In the genomic region with DNA sequence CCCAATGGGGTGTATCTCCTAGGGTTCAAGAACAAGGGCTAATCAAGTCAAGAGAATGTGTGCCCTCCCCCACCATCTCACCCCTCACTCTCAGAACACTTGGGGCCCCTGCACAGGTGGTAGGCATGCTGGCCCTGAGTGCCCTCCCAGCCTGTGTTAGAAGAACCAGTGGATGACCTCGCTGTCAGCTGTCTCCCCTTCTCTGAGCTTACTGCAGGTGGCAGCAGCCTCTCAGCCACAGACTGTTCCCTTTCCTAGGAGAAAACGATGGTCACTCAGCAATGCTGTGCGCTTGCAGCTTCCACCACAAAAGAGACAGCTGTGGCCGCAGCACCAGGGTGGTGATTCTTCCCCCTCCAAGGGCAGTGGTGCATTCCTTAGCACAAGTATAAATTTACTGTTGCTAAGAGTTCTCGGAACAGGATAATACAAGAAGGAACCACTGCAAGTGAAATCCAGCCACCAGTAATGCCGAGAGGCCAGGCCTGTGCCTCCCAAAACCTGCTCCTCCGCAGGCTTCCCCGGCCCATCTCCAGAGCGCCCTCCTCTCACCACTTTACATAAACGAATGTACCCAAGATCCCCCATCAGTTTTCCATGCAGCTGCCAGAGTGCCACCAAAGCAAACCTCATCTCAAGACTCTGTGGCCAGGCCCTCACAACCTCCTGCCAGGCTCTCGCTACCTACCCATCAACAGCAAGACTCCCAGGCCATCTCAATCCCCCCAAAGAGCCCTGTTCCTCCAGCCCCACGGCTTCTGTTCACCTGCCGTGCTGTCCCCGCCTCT, we compare ENCODE assay signal across 8 cellular contexts. TPM values are rescaled to one million over a fixed set of nuclear protein-coding genes. Genes with fewer than 3 reads are reported as not detected.
A peak's percentile ranks its signal among the peaks of the same experiment; 100 is the strongest.
DNase-seq lines count a peak whose midpoint lies in the region; ATAC-seq and TF ChIP-seq lines count a peak whose summit lies in the region.

No MANE protein-coding gene starts in this region.

- no peak overlapping the region for H3K9ac ChIP-seq in neural cell (ENCODE audit: low read length)

- no peaks in the 10 kb centered on the region for H3K9me3 ChIP-seq in neural cell (ENCODE audit: low read length)

- no peaks in the 10 kb centered on the region for H3K36me3 ChIP-seq in neural cell (ENCODE audit: insufficient read depth, low read length)

- no peak overlapping the region for H3K4me2 ChIP-seq in neural cell (ENCODE audit: low read length)

- H3K4me1 Mint-ChIP-seq in activated naive CD4-positive, alpha-beta T cell treated with anti-CD3 and anti-CD28 coated beads, Interleukin-2, amount 10 ng/mL, durations not matched to agents 7 days and 5 days: peaks cover 26% of the 10 kb centered on the region
- H3K4me1 Mint-ChIP-seq in type B pancreatic cell (ENCODE audit: unreplicated experiment): peaks cover 13% of the 10 kb centered on the region

- H3K27me3 Mint-ChIP-seq in activated naive CD4-positive, alpha-beta T cell treated with anti-CD3 and anti-CD28 coated beads, Interleukin-2, amount 10 ng/mL, durations not matched to agents 7 days and 5 days: peaks cover 63% of the 10 kb centered on the region
- peaks cover 63% of the 10 kb centered on the region for H3K27me3 Mint-ChIP-seq in type B pancreatic cell

- H3K4me3 Mint-ChIP-seq in activated naive CD4-positive, alpha-beta T cell treated with anti-CD3 and anti-CD28 coated beads, Interleukin-2, amount 10 ng/mL, durations not matched to agents 7 days and 5 days: peak overlapping the region; percentile 72
- H3K4me3 Mint-ChIP-seq in type B pancreatic cell: peak overlapping the region; percentile 78

- H3K27me3 ChIP-seq in neural cell (ENCODE audit: insufficient read depth, low read depth, low read length): peaks cover 22% of the 10 kb centered on the region

- ATAC-seq in HG03521 (IDR thresholded peaks at IDR 0.05; ENCODE audit: unreplicated experiment): peak; percentile 51
- no peak for ATAC-seq in GM18861 (IDR thresholded peaks at IDR 0.05; ENCODE audit: unreplicated experiment)

- peak overlapping the region; percentile 43 for H3K4me3 ChIP-seq in neural cell (ENCODE audit: low read length)

- H3K9me3 Mint-ChIP-seq in activated naive CD4-positive, alpha-beta T cell treated with anti-CD3 and anti-CD28 coated beads, Interleukin-2, amount 10 ng/mL, durations not matched to agents 7 days and 5 days: no peaks in the 10 kb centered on the region
- H3K9me3 Mint-ChIP-seq in type B pancreatic cell: no peaks in the 10 kb centered on the region

- H2AFZ ChIP-seq in neural cell (ENCODE audit: low read depth, low read length): no peak overlapping the region

- no peaks in the 10 kb centered on the region for H3F3A ChIP-seq in neural cell (ENCODE audit: insufficient read depth, low read length, poor library complexity, severe bottlenecking)

- H4K20me1 ChIP-seq in neural cell (ENCODE audit: insufficient read depth): no peaks in the 10 kb centered on the region

- CTCF ChIA-PET in activated naive CD4-positive, alpha-beta T cell treated with anti-CD3 and anti-CD28 coated beads, Interleukin-2, amount 10 ng/mL, durations not matched to agents 7 days and 5 days (lab: Charles Lee): interaction anchor here (0.6 to 2.9 kb wide), 17 partner anchors 8 to 404 kb away, joined by 3 to 24 read pairs (median 3); no protein-coding TSS in a partner anchor

- no peak overlapping the region for H3K27ac ChIP-seq in neural cell (ENCODE audit: low read length)

- no peak overlapping the region for H3K27ac Mint-ChIP-seq in activated naive CD4-positive, alpha-beta T cell treated with anti-CD3 and anti-CD28 coated beads, Interleukin-2, amount 10 ng/mL, durations not matched to agents 7 days and 5 days
- H3K27ac Mint-ChIP-seq in type B pancreatic cell: peak overlapping the region; percentile 70

- TF ChIP-seq CTCF in neural cell (IDR thresholded peaks at IDR 0.05; ENCODE audit: poor library complexity, severe bottlenecking) (peak; percentile 95), type B pancreatic cell (conservative IDR thresholded peaks at IDR 0.05) (peak; percentile 81)

- DNase-seq in DMS153 (lab: John Stamatoyannopoulos, UW): peak; percentile 65
- DNase-seq in NOMO-1 (lab: John Stamatoyannopoulos, UW; ENCODE audit: unreplicated experiment in 2 of 2): peak; percentile 45 to 68
- peak; percentile 73 for DNase-seq in activated naive CD4-positive, alpha-beta T cell treated with anti-CD3 and anti-CD28 coated beads, Interleukin-2, amount 10 ng/mL, durations not matched to agents 7 days and 5 days
- peak; percentile 45 for DNase-seq in foreskin melanocyte
- no peak for DNase-seq in type B pancreatic cell (ENCODE audit: extremely low spot score, unreplicated experiment)

- H3K36me3 Mint-ChIP-seq in activated naive CD4-positive, alpha-beta T cell treated with anti-CD3 and anti-CD28 coated beads, Interleukin-2, amount 10 ng/mL, durations not matched to agents 7 days and 5 days: peaks cover 1% of the 10 kb centered on the region
- H3K36me3 Mint-ChIP-seq in type B pancreatic cell: no peaks in the 10 kb centered on the region

- no peak for TF ChIP-seq EP300 in neural cell (conservative IDR thresholded peaks at IDR 0.05; ENCODE audit: poor library complexity, severe bottlenecking)

- peak; percentile 98 for TF ChIP-seq RAD21 in neural cell (conservative IDR thresholded peaks at IDR 0.05)

- no peaks in the 10 kb centered on the region for H3K79me2 ChIP-seq in neural cell (replicated peaks; ENCODE audit: insufficient read depth, low read length)

- H3K9me2 ChIP-seq in neural cell (ENCODE audit: insufficient read depth, low read length): no peaks in the 10 kb centered on the region

TF ChIP-seq in neural cell, 6 proteins besides CTCF, POLR2A, EP300 and RAD21:
- no peak for TF ChIP-seq TAF1 (IDR thresholded peaks at IDR 0.05; ENCODE audit: low read depth)
- peak; percentile 98 for TF ChIP-seq SMC3 (conservative IDR thresholded peaks at IDR 0.05; ENCODE audit: poor library complexity)

RNA-seq across cellular contexts. Expression of gene RAMP1, which starts 0.9 kb away (rescaled TPM):
- polyA plus RNA-seq in neural cell: 25.5 and 29.2 TPM in 2 replicates
- 6.0 and 6.8 TPM in 2 replicates for polyA minus RNA-seq in neural cell
- total RNA-seq in type B pancreatic cell (ENCODE audit: low replicate concordance): 11.3 and 23.8 TPM in 2 replicates

RNA-seq across cellular contexts. Expression of gene RBM44, which starts 59.9 kb away (rescaled TPM):
- polyA plus RNA-seq in neural cell: 2.5 and 3.5 TPM in 2 replicates
- 4.6 TPM in 2 replicates for polyA minus RNA-seq in neural cell
- total RNA-seq in type B pancreatic cell (ENCODE audit: low replicate concordance): 0.24 and 0.41 TPM in 2 replicates
